Comparison of ENCODE assay signal across 12 cellular contexts in genomic region chr16:2816751-2817495, GRCh38. TPM values are rescaled to one million over a fixed set of nuclear protein-coding genes. Genes with fewer than 3 reads are reported as not detected.
DNase-seq lines count a peak whose midpoint lies in the region; ATAC-seq and TF ChIP-seq lines count a peak whose summit lies in the region.
"Had no signal": no experiment of that assay in that cellular context is flagged by ENCODE, and none has a peak within 500 bp of the region (broad histone marks: within the 10 kb centered on the region; RNA-seq: fewer than 3 reads in every experiment).

Gene PRSS21, plus strand, starts transcription at chr16:2817237. Its CDS starts 32 bp downstream, at chr16:2817269.

- no peak within 1 kb of the TSS for H3K4me3 Mint-ChIP-seq in endodermal cell

- ATAC-seq in HG03460 (IDR thresholded peaks at IDR 0.05; ENCODE audit: unreplicated experiment) (no peak), GM19395 (IDR thresholded peaks at IDR 0.05; ENCODE audit: unreplicated experiment) (no peak), HG03520 (IDR thresholded peaks at IDR 0.05; ENCODE audit: unreplicated experiment) (no peak)

- DNase-seq in H7 = peak; percentile 93
- DNase-seq in activated CD4-positive, alpha-beta T cell treated with anti-CD3 and anti-CD28 coated beads, Interleukin-2, amount 50 U/mL, for 48 hours = peak; percentile 33 to 40
- peak; percentile 69 for DNase-seq in endodermal cell
- peak; percentile 45 for DNase-seq in stimulated activated CD4-positive, alpha-beta T cell treated with anti-CD3 and anti-CD28 coated beads, Interleukin-4, amount 100 ng/mL, for 1 hour
- DNase-seq in foreskin fibroblast = no peak
- DNase-seq: hippocampal formation had no signal

- H3K27me3 Mint-ChIP-seq in endodermal cell (ENCODE audit: insufficient read depth) = no peaks in the 10 kb centered on the region

- no peak within 1 kb of the TSS for H3K27ac Mint-ChIP-seq in endodermal cell

- H3K9me3 ChIP-seq in endodermal cell (ENCODE audit: control insufficient read depth, low read length) = no peaks in the 10 kb centered on the region
- H3K9me3 ChIP-seq: SJSA1, thoracic aorta had no signal

- H3K27me3 ChIP-seq in H7 (ENCODE audit: control insufficient read depth, insufficient read depth, low read length) (no peaks in the 10 kb centered on the region; the same call in 1 of the 2 replicates), endodermal cell (ENCODE audit: control insufficient read depth, insufficient read depth, low read length, poor library complexity, severe bottlenecking) (no peaks in the 10 kb centered on the region)

- WGBS in endodermal cell (ENCODE audit: insufficient coverage in 1 of 2, insufficient read length in 1 of 2), 2 experiments = 92 to 95% methylated on average over 5 to 36 of the region's 46 CpGs

- H3K4me3 ChIP-seq in H7 (ENCODE audit: insufficient read depth, low read depth, low read length) (no peak within 1 kb of the TSS), endodermal cell (ENCODE audit: low read length) (no peak within 1 kb of the TSS), foreskin fibroblast (ENCODE audit: low read depth in 1 of 2, low read length in 2 of 2) (no peak within 1 kb of the TSS)
- H3K4me3 ChIP-seq: SJSA1, thoracic aorta had no signal

- H3K4me1 ChIP-seq in endodermal cell (ENCODE audit: control insufficient read depth, insufficient read depth, low read length) = peaks cover 4% of the 10 kb centered on the region
- H3K4me1 ChIP-seq: SJSA1 had no signal

- H3K36me3 ChIP-seq in H7 (replicated peaks; ENCODE audit: control insufficient read depth, insufficient read depth, low read length) (no peaks in the 10 kb centered on the region), endodermal cell (ENCODE audit: control insufficient read depth, insufficient read depth, low read length) (no peaks in the 10 kb centered on the region)
- H3K36me3 ChIP-seq: SJSA1, thoracic aorta had no signal

- H3K36me3 Mint-ChIP-seq in endodermal cell (ENCODE audit: low read depth) = no peaks in the 10 kb centered on the region

- TF ChIP-seq CTCF in endodermal cell (conservative IDR thresholded peaks at IDR 0.05) (peak; percentile 52), foreskin fibroblast (IDR thresholded peaks at IDR 0.05; ENCODE audit: low read depth, low read length) (no peak)

- H3K4me1 Mint-ChIP-seq in endodermal cell = peaks cover 6% of the 10 kb centered on the region

- H3K9ac ChIP-seq in endodermal cell (ENCODE audit: extremely low read depth, low read length, poor library complexity, severe bottlenecking) = no peak within 1 kb of the TSS

- no peak within 1 kb of the TSS for H3K27ac ChIP-seq in endodermal cell (ENCODE audit: low read depth, low read length)
- H3K27ac ChIP-seq: SJSA1, thoracic aorta had no signal

- H3K9me3 Mint-ChIP-seq in endodermal cell = no peaks in the 10 kb centered on the region

RNA-seq across cellular contexts. Expression of gene PRSS21, which starts in this region (rescaled TPM):
- total RNA-seq in H7 (2014; rRNA removed; shearing (Covaris generic)) = 0.42 and 1.5 TPM in 2 replicates
- total RNA-seq in endodermal cell = not detected
- not detected for polyA plus RNA-seq in endodermal cell (2013, experiment 1 of 2)
- not detected for polyA plus RNA-seq in endodermal cell (2013, experiment 2 of 2)
- total RNA-seq: LHCN-M2, SJSA1 had no signal

Comparison
In these comparisons a context has a peak if more than half of its experiments do, and no peak if none do; other contexts are left out.
1. Peak in DNase-seq in endodermal cell; RNA of the gene not detected or under 1 TPM.
2. DNase-seq: peak in H7 (single experiment), activated CD4-positive, alpha-beta T cell treated with anti-CD3 and anti-CD28 coated beads, Interleukin-2, amount 50 U/mL, for 48 hours (2 of 2) and stimulated activated CD4-positive, alpha-beta T cell treated with anti-CD3 and anti-CD28 coated beads, Interleukin-4, amount 100 ng/mL, for 1 hour (single experiment); none in foreskin fibroblast (0 of 2).